Comparison of ENCODE assay signal across 19 cellular contexts in genomic region chr19:28502879-28503734, GRCh38.
DNase-seq lines count a peak whose midpoint lies in the region; ATAC-seq, FAIRE-seq and TF ChIP-seq lines count a peak whose summit lies in the region.
"Had no signal": no experiment of that assay in that cellular context is flagged by ENCODE, and none has a peak within 500 bp of the region (broad histone marks: within the 10 kb centered on the region; RNA-seq: fewer than 3 reads in every experiment).

No MANE protein-coding gene starts in this region.

- peaks cover 12% of the 10 kb centered on the region for H3K27me3 Mint-ChIP-seq in nephron progenitor cell (ENCODE audit: low read depth, poor library complexity)

- no peaks in the 10 kb centered on the region for H3K9me3 ChIP-seq in DND-41 (ENCODE audit: insufficient read depth, low read length, severe bottlenecking)
- no peaks in the 10 kb centered on the region for H3K9me3 ChIP-seq in OCI-LY1 (ENCODE audit: low read length)
- H3K9me3 ChIP-seq in testis, result no peaks in the 10 kb centered on the region
- H3K9me3 ChIP-seq: Peyer's patch had no signal

- TF ChIP-seq CTCF in DND-41 (IDR thresholded peaks at IDR 0.05; ENCODE audit: borderline replicate concordance, extremely low read depth, low read length, poor library complexity, severe bottlenecking), result no peak
- no peak for TF ChIP-seq CTCF in OCI-LY1 (IDR thresholded peaks at IDR 0.05; ENCODE audit: low read length)
- TF ChIP-seq CTCF in nephron progenitor cell (IDR thresholded peaks at IDR 0.05), result no peak
- no peak for TF ChIP-seq CTCF in testis (IDR thresholded peaks at IDR 0.05)

- H4K20me1 ChIP-seq in DND-41 (ENCODE audit: insufficient read depth, low read length) (no peaks in the 10 kb centered on the region), OCI-LY1 (ENCODE audit: insufficient read depth, low read length) (no peaks in the 10 kb centered on the region)
- H4K20me1 ChIP-seq: BLaER1 had no signal

- H3K4me1 ChIP-seq in DND-41 (ENCODE audit: insufficient read depth, low read length) (peaks cover 48% of the 10 kb centered on the region), OCI-LY1 (ENCODE audit: insufficient read depth, low read length, severe bottlenecking) (peaks cover 54% of the 10 kb centered on the region), testis (no peaks in the 10 kb centered on the region)
- H3K4me1 ChIP-seq: Peyer's patch had no signal

- no peak overlapping the region for H3K4me3 Mint-ChIP-seq in nephron progenitor cell

- H3K27ac ChIP-seq in DND-41 (ENCODE audit: low read length), result peak overlapping the region; percentile 85; the same call in 1 of the 2 replicates
- H3K27ac ChIP-seq in OCI-LY1 (ENCODE audit: low read depth, low read length, poor library complexity, severe bottlenecking), result peak overlapping the region; percentile 46
- H3K27ac ChIP-seq in testis, result no peak overlapping the region
- H3K27ac ChIP-seq: BLaER1, GM23248, Peyer's patch had no signal

- 68% methylated on average over 15 of the region's 15 CpGs for WGBS in testis, 2 donors

- ATAC-seq in DND-41 (ENCODE audit: insufficient read depth, low read depth) (no peak), GM18520 (IDR thresholded peaks at IDR 0.05; ENCODE audit: unreplicated experiment) (no peak), GM18858 (IDR thresholded peaks at IDR 0.05; ENCODE audit: unreplicated experiment) (no peak)
- ATAC-seq: HCT116 had no signal

- no peak overlapping the region for H3K9ac ChIP-seq in DND-41 (ENCODE audit: low read depth, low read length)
- H3K9ac ChIP-seq in OCI-LY1 (ENCODE audit: low read length), result peak overlapping the region; percentile 4; the same call in 1 of the 2 replicates
- H3K9ac ChIP-seq: BLaER1, GM23248 had no signal

- H3K27me3 ChIP-seq in DND-41 (ENCODE audit: insufficient read depth, low read length, poor library complexity), result no peaks in the 10 kb centered on the region
- H3K27me3 ChIP-seq in OCI-LY1 (ENCODE audit: insufficient read depth, low read length), result no peaks in the 10 kb centered on the region
- no peaks in the 10 kb centered on the region for H3K27me3 ChIP-seq in testis
- H3K27me3 ChIP-seq: BLaER1, Peyer's patch had no signal

- H2AFZ ChIP-seq in DND-41 (ENCODE audit: low read depth, low read length), result 0 out of 2 replicates have a peak overlapping the region, but pooled peaks have one; percentile 29
- no peak overlapping the region for H2AFZ ChIP-seq in OCI-LY1 (ENCODE audit: low read length)
- H2AFZ ChIP-seq: GM23248 had no signal

- DNase-seq in DND-41, result no peak
- DNase-seq in nephron progenitor cell, result no peak
- DNase-seq in testis, result no peak
- no peak for DNase-seq in NCI-H146 treated with DMSO at 0.1 percent for 48 hours (lab: John Stamatoyannopoulos, UW; ENCODE audit: unreplicated experiment)
- DNase-seq: DMS79 treated with DMSO at 0.1 percent for 48 hours, GM23248, KBM-7, NCI-H1417, NCI-H187 treated with DMSO at 0.1 percent for 48 hours, NCI-H226, Peyer's patch, SW 1271 had no signal

- peaks cover 45% of the 10 kb centered on the region for H3K4me1 Mint-ChIP-seq in nephron progenitor cell

- no peaks in the 10 kb centered on the region for H3F3A ChIP-seq in OCI-LY1 (ENCODE audit: insufficient read depth, low read length)

- peak; percentile 46 for FAIRE-seq in endometrium (lab: Jason Lieb, UNC)
- FAIRE-seq: G401.6 had no signal

- H3K4me2 ChIP-seq in DND-41 (ENCODE audit: insufficient read depth, low read length) (no peak overlapping the region), OCI-LY1 (ENCODE audit: low read length) (peak overlapping the region; percentile 38)

- H3K79me2 ChIP-seq in DND-41 (ENCODE audit: insufficient read depth, low read length) (no peaks in the 10 kb centered on the region), OCI-LY1 (ENCODE audit: insufficient read depth, low read length) (no peaks in the 10 kb centered on the region)

- no peaks in the 10 kb centered on the region for H3K36me3 ChIP-seq in DND-41 (ENCODE audit: insufficient read depth, low read length)
- no peaks in the 10 kb centered on the region; the same call in 1 of the 2 replicates for H3K36me3 ChIP-seq in OCI-LY1 (ENCODE audit: insufficient read depth, low read length)
- no peaks in the 10 kb centered on the region for H3K36me3 ChIP-seq in testis (ENCODE audit: low read depth, missing control alignments)
- H3K36me3 ChIP-seq: BLaER1, Peyer's patch had no signal

- H3K9me2 ChIP-seq in OCI-LY1 (ENCODE audit: low read depth, low read length), result no peaks in the 10 kb centered on the region

- H3K4me3 ChIP-seq in DND-41 (ENCODE audit: low read depth in 1 of 2, low read length in 2 of 2) (no peak overlapping the region), OCI-LY1 (ENCODE audit: low read depth, low read length, poor library complexity, severe bottlenecking) (no peak overlapping the region), testis (no peak overlapping the region)
- H3K4me3 ChIP-seq: BLaER1, GM23248, Peyer's patch had no signal

- H3K27ac Mint-ChIP-seq in nephron progenitor cell, result peak overlapping the region; percentile 39

- H3K36me3 Mint-ChIP-seq in nephron progenitor cell (ENCODE audit: low read depth), result no peaks in the 10 kb centered on the region

- no peaks in the 10 kb centered on the region for H3K9me3 Mint-ChIP-seq in nephron progenitor cell

- intact Hi-C loops in testis (cut with DNase I; ENCODE audit: low total_unique reads), result no loop called here

- TF ChIP-seq POLR2A in testis (IDR thresholded peaks at IDR 0.05), result no peak

Comparison
In these comparisons a context has a peak if more than half of its experiments do, and no peak if none do; other contexts are left out.
1. H3K27ac ChIP-seq: peak in DND-41 (single experiment) and OCI-LY1 (single experiment); none in testis (0 of 2).